ENCODE assay signal across 9 cellular contexts in genomic region chr9:89661956-89662717, GRCh38. TPM values are rescaled to one million over a fixed set of nuclear protein-coding genes. Genes with fewer than 3 reads are reported as not detected.
DNase-seq lines count a peak whose midpoint lies in the region; ATAC-seq and TF ChIP-seq lines count a peak whose summit lies in the region.
"Had no signal": no experiment of that assay in that cellular context is flagged by ENCODE, and none has a peak within 500 bp of the region (broad histone marks: within the 10 kb centered on the region; RNA-seq: fewer than 3 reads in every experiment).

No MANE protein-coding gene starts in this region.

- POLR2A ChIA-PET in AG04450 (lab: Yijun Ruan, JAX), result no interaction called here

- H3K36me3 ChIP-seq in mucosa of descending colon (ENCODE audit: low read depth) (no peaks in the 10 kb centered on the region), urinary bladder (ENCODE audit: insufficient read depth) (no peaks in the 10 kb centered on the region)

- H3K27ac ChIP-seq in AG04450 (ENCODE audit: low read depth, low read length), result no peak overlapping the region
- H3K27ac ChIP-seq in urinary bladder (ENCODE audit: low read depth), result peak overlapping the region; percentile 31

- peaks cover 2% of the 10 kb centered on the region for H3K27me3 ChIP-seq in AG04450 (ENCODE audit: control insufficient read depth, insufficient read depth, low read length)

- peaks cover 7 to 10% of the 10 kb centered on the region in 2 donors for H3K27me3 Mint-ChIP-seq in natural killer cell (ENCODE audit: low read depth in 2 of 2)

- H3K27ac Mint-ChIP-seq in natural killer cell, result no peak overlapping the region

- no peaks in the 10 kb centered on the region for H3K9me3 ChIP-seq in AG04450 (ENCODE audit: control insufficient read depth, insufficient read depth, low read length)
- no peaks in the 10 kb centered on the region for H3K9me3 ChIP-seq in mucosa of descending colon

- 27% methylated on average over 21 of the region's 21 CpGs for WGBS in urinary bladder

- no peak for TF ChIP-seq CTCF in AG04450 (IDR thresholded peaks at IDR 0.05; ENCODE audit: low read depth, low read length)
- TF ChIP-seq CTCF in mucosa of descending colon (IDR thresholded peaks at IDR 0.05), result no peak
- TF ChIP-seq CTCF in natural killer cell (IDR thresholded peaks at IDR 0.05), result no peak

- peaks cover 0 to under 1% of the 10 kb centered on the region in 2 donors for H3K4me1 Mint-ChIP-seq in natural killer cell

- H3K4me3 ChIP-seq in AG04450 (ENCODE audit: low read depth, low read length) (peak overlapping the region; percentile 36), mucosa of descending colon (peak overlapping the region; percentile 6), urinary bladder (ENCODE audit: low read depth, low read length) (no peak overlapping the region)

- CTCF ChIA-PET in AG04450 (lab: Charles Lee), result no interaction called here

- H3K36me3 Mint-ChIP-seq in natural killer cell, result no peaks in the 10 kb centered on the region

- H3K4me1 ChIP-seq in mucosa of descending colon (ENCODE audit: low read depth), result peaks cover 49% of the 10 kb centered on the region
- no peaks in the 10 kb centered on the region for H3K4me1 ChIP-seq in urinary bladder (ENCODE audit: insufficient read depth)

- peak; percentile 85 for ATAC-seq in mucosa of descending colon
- ATAC-seq in HG03159 (IDR thresholded peaks at IDR 0.05; ENCODE audit: unreplicated experiment), result no peak
- ATAC-seq in natural killer cell, result no peak

- DNase-seq in AG04450 (ENCODE audit: low read depth, low spot score) (peak; percentile 55), NCI-H1092 (lab: John Stamatoyannopoulos, UW) (peak; percentile 98), SW480 (ENCODE audit: low spot score) (peak; percentile 78), fibroblast of gingiva (ENCODE audit: low read depth) (peak; percentile 78), mucosa of descending colon (peak; percentile 96 to 99 (median 98)), natural killer cell (no peak)
- DNase-seq: DND-41 had no signal

- H3K9me3 Mint-ChIP-seq in natural killer cell, result no peaks in the 10 kb centered on the region

- intact Hi-C loops in mucosa of descending colon (cut with DNase I, micrococcal nuclease), result no loop called here
- intact Hi-C loops in natural killer cell (cut with micrococcal nuclease), result no loop called here

- H3K4me3 Mint-ChIP-seq in natural killer cell, result no peak overlapping the region

RNA-seq across cellular contexts. Expression of gene GADD45G, which starts 57.3 kb away (rescaled TPM):
- polyA plus RNA-seq in AG04450 (2011; rRNA removed) (0.07 TPM in 1 of 2 replicates, not detected in the other), urinary bladder (25.5 TPM)
- not detected in 2 replicates for polyA minus RNA-seq in AG04450 (2011; rRNA and poly(A)+ RNA removed)
- total RNA-seq in mucosa of descending colon (10 to 100 TPM in 1 of 3 donors, 1 to 10 TPM in 2; 5.4 to 18.4 (median 6.6) TPM), urinary bladder (3.9 TPM), natural killer cell (1 to 10 TPM; 2.6 to 3.2 (median 2.8) TPM)
